29 cellular contexts compared by ENCODE assay signal in the genomic region with DNA sequence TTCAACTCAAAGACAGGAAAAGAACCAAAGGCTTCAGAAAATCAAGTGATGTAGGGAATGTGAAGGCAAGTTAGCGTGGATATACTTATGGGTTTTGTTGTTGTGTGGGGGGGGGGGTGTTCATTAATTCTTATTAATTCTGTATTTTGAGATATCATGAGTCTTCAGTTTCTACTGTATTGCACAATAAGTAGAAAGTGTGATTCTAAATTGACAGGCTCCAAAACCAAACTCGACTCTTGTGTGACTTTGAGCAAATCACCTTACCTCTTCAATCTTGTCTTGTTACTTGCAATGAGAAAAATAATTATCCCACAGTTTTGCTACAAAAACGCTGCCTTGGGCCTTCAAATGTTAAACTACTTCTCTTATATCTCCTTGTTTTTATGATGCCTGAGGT.
"Had no signal": no experiment of that assay in that cellular context is flagged by ENCODE, and none has a peak within 500 bp of the region (broad histone marks: within the 10 kb centered on the region; RNA-seq: fewer than 3 reads in every experiment).

No MANE protein-coding gene starts in this region.

- H3K27me3 Mint-ChIP-seq: dendritic cell treated with granulocyte-macrophage colony-stimulating factor and Interleukin-4, amounts not matched to agents 40 ng/mL and 50 ng/mL, for 4 days; effector memory CD8-positive, alpha-beta T cell had no signal

- H3K36me3 ChIP-seq: colonic mucosa, esophagus muscularis mucosa, esophagus squamous epithelium, gastrocnemius medialis, gastroesophageal sphincter, heart left ventricle, heart right ventricle had no signal

- H3K4me1 Mint-ChIP-seq: endodermal cell had no signal

- DNase-seq: colonic mucosa; cortex of kidney; dermis blood vessel endothelial cell; dorsolateral prefrontal cortex; effector CD4-positive, alpha-beta T cell; effector CD8-positive, alpha-beta T cell; effector memory CD4-positive, alpha-beta T cell; effector memory CD8-positive, alpha-beta T cell; endodermal cell; erythroblast; esophagus squamous epithelium; foreskin fibroblast; foreskin keratinocyte; foreskin melanocyte; gastrocnemius medialis; glutamatergic neuron; head of caudate nucleus; heart left ventricle; heart right ventricle had no signal

- H3K9me3 ChIP-seq: colonic mucosa, esophagus muscularis mucosa, gastrocnemius medialis had no signal

- H3K27ac Mint-ChIP-seq: dendritic cell treated with granulocyte-macrophage colony-stimulating factor and Interleukin-4, amounts not matched to agents 40 ng/mL and 50 ng/mL, for 4 days; effector memory CD8-positive, alpha-beta T cell; endodermal cell had no signal

- H3K27ac ChIP-seq: colonic mucosa, coronary artery, dorsolateral prefrontal cortex, epithelial cell of prostate, esophagus muscularis mucosa, esophagus squamous epithelium, foreskin keratinocyte, gastrocnemius medialis, gastroesophageal sphincter, heart left ventricle, heart right ventricle had no signal

- H3K9me3 Mint-ChIP-seq: dendritic cell treated with granulocyte-macrophage colony-stimulating factor and Interleukin-4, amounts not matched to agents 40 ng/mL and 50 ng/mL, for 4 days had no signal

- H3K27me3 ChIP-seq: colonic mucosa, esophagus muscularis mucosa, esophagus squamous epithelium, foreskin keratinocyte, gastrocnemius medialis, gastroesophageal sphincter, heart left ventricle, heart right ventricle had no signal

- ATAC-seq: effector memory CD8-positive, alpha-beta T cell; esophagus mucosa; foreskin keratinocyte; gastrocnemius medialis; gastroesophageal sphincter; heart left ventricle; heart right ventricle had no signal

- FAIRE-seq: colon, endometrium, endothelial cell of umbilical vein, frontal cortex had no signal

- H3K4me3 Mint-ChIP-seq: dendritic cell treated with granulocyte-macrophage colony-stimulating factor and Interleukin-4, amounts not matched to agents 40 ng/mL and 50 ng/mL, for 4 days; effector memory CD8-positive, alpha-beta T cell; endodermal cell had no signal

- H3K4me1 ChIP-seq: colonic mucosa, esophagus muscularis mucosa, esophagus squamous epithelium, foreskin keratinocyte, gastrocnemius medialis, gastroesophageal sphincter, heart right ventricle had no signal

- H3K4me3 ChIP-seq: colonic mucosa, coronary artery, dorsolateral prefrontal cortex, esophagus muscularis mucosa, esophagus squamous epithelium, gastrocnemius medialis, gastroesophageal sphincter, heart left ventricle, heart right ventricle had no signal
